1 cellular context compared by ENCODE assay signal in the genomic region with DNA sequence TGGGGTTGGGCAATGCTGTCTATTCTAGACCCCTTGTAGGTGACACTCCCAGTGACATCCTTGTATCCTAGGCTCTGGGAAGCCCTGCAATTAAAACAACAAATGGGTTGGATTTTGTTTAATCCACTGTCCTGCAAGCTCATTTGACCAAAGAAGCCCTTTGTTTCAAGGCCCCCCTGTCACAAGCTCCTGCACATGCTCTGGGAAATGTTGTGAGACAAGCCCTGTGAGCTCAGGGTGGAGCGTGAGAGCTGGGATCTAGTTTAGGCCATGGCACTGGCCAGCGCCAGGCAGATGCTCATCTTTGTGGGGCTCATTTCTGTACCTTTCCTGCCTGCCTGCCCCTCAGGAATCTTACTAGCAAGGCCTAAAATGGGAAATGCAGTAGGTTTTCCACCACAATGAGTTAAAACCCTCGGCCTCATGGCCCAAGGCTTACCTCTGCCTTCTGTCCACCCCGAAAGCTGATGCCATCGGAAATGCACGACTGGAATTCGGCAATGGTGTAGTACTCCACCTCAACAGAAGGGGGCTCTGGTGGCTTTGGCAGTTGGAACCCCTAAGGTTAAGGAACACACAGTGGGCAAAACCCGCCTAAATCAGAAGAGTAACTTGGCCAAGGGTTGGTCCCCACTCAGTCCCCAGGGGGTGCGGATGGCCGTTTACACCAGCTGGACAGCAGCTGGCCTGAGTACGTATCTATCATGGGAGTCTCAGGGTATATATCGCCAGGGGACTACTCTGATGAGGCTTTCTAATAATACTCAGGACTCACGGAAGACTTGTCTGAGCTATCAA.
TF ChIP-seq lines count a peak whose summit lies in the region.

No MANE protein-coding gene starts in this region.

TF ChIP-seq in H1, 55 proteins besides CTCF, POLR2A, EP300 and RAD21:
- TF ChIP-seq KDM4A (IDR thresholded peaks at IDR 0.05; ENCODE audit: low read depth, low read length, severe bottlenecking): no peak
- no peak for TF ChIP-seq SRF (IDR thresholded peaks at IDR 0.05; ENCODE audit: low read depth, low read length)
- TF ChIP-seq, protein P1, sequence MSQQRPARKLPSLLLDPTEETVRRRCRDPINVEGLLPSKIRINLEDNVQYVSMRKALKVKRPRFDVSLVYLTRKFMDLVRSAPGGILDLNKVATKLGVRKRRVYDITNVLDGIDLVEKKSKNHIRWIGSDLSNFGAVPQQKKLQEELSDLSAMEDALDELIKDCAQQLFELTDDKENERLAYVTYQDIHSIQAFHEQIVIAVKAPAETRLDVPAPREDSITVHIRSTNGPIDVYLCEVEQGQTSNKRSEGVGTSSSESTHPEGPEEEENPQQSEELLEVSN (IDR thresholded peaks at IDR 0.05): peak; percentile 24; the same call in 1 of the 2 replicates
- no peak for TF ChIP-seq PHF8 (conservative IDR thresholded peaks at IDR 0.05; ENCODE audit: low read depth, low read length)
- peak; percentile 65 for TF ChIP-seq TEAD4 (IDR thresholded peaks at IDR 0.05; ENCODE audit: low read depth, low read length)
- TF ChIP-seq MAFK (IDR thresholded peaks at IDR 0.05; ENCODE audit: low read depth, low read length): no peak
